ENCODE assay signal across 8 cellular contexts in the genomic region with DNA sequence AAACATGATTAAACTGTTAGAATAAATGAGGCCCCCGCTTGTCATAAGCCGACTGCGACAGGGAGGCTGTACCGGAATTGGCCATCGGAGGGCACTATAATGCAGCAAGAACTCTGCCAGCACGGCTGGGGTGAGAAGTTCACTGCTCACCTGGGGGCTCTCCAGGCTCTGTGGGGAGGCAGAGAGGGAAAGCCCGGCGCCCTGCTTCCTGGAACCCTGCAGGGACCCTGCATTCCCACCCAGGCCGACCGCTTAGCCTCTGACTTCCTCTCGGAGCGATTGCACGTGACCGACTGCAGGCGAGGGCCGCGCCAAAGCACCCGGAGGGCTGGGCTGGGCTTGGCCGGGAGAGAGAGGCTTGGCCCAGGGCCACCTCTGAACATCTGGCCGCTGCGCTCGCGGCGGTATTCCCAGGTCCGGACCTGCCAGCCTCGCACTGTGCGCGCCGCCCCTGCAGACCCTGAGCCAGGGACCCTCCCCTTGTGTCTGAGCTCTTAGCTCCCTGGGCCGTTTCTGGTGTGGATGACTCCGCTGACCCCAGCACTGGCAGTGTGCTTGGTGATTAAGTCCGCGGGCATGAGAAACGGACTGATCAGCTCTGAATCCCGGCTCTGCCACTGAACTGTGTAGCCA. TPM values are rescaled to one million over a fixed set of nuclear protein-coding genes. Genes with fewer than 3 reads are reported as not detected.
DNase-seq lines count a peak whose midpoint lies in the region; ATAC-seq and TF ChIP-seq lines count a peak whose summit lies in the region.

No MANE protein-coding gene starts in this region.

- H3K4me1 Mint-ChIP-seq in immature natural killer cell, result peaks cover 9 to 14% of the 10 kb centered on the region in 2 donors

- 8 to 15% (median 10%) methylated on average over 12 to 35 of the region's 35 CpGs for whole genome bisulfite sequencing in spleen, 5 donors

- TF ChIP-seq CTCF in VCaP (conservative IDR thresholded peaks at IDR 0.05) (peak; percentile 96), breast epithelium (IDR thresholded peaks at IDR 0.05) (peak; percentile 69 to 93 (median 86)), spleen (IDR thresholded peaks at IDR 0.05 in 8 of 11, conservative IDR thresholded peaks at IDR 0.05 in 3 of 11) (peak; percentile 86 to 95 (median 90))

- TF ChIP-seq POLR2A in breast epithelium (IDR thresholded peaks at IDR 0.05), result no peak
- no peak for TF ChIP-seq POLR2A in spleen (IDR thresholded peaks at IDR 0.05)

- H3K4me1 ChIP-seq in breast epithelium (no peaks in the 10 kb centered on the region), spleen (peaks cover 0 to 13% (median 11%) of the 10 kb centered on the region in 6 donors)

- H3K36me3 Mint-ChIP-seq in immature natural killer cell, result no peaks in the 10 kb centered on the region

- ATAC-seq in GM18867 (IDR thresholded peaks at IDR 0.05; ENCODE audit: unreplicated experiment) (peak; percentile 93), HG03103 (IDR thresholded peaks at IDR 0.05; ENCODE audit: low read depth, unreplicated experiment) (peak; percentile 98)

- no peaks in the 10 kb centered on the region for H3K9me3 ChIP-seq in breast epithelium
- H3K9me3 ChIP-seq in spleen, result no peaks in the 10 kb centered on the region

- H3K4me3 ChIP-seq in breast epithelium (peak overlapping the region; percentile 41 to 66 (median 55)), spleen (peak overlapping the region; percentile 27 to 71 (median 42))

- in situ Hi-C loops in ACHN (cut with HindIII; ENCODE audit: low pct_ligation_motif_present, low pct_unique_long_range_greater_than_20kb, low sequenced_read_pairs), result no loop called here

- H3K27ac Mint-ChIP-seq in immature natural killer cell, result peak overlapping the region in 4 of 6 donors; percentile 54 to 81 (median 64)

- H3K27me3 Mint-ChIP-seq in immature natural killer cell (ENCODE audit: low read depth in 3 of 3), result peaks cover 0 to 3% (median 0%) of the 10 kb centered on the region in 3 donors

- H3K9me3 Mint-ChIP-seq in immature natural killer cell, result no peaks in the 10 kb centered on the region

- no peaks in the 10 kb centered on the region for H3K36me3 ChIP-seq in breast epithelium
- no peaks in the 10 kb centered on the region for H3K36me3 ChIP-seq in spleen

- intact Hi-C loops in breast epithelium (cut with DNase I; ENCODE audit: low total_unique reads) (no loop called here), spleen (cut with DNase I; ENCODE audit: low total_unique reads) (no loop called here)

- DNase-seq in ACHN (peak; percentile 80), NCI-H2171 (lab: John Stamatoyannopoulos, UW) (peak; percentile 97), breast epithelium (ENCODE audit: low spot score in 2 of 2) (peak; percentile 53 to 75), immature natural killer cell (peak; percentile 71 to 79 (median 76)), spleen (peak; percentile 93)

- H3K4me3 Mint-ChIP-seq in immature natural killer cell, result peak overlapping the region; percentile 73 to 80 (median 78)

- H3K27ac ChIP-seq in VCaP (peak overlapping the region; percentile 41; the same call in 1 of the 2 replicates), breast epithelium (peak overlapping the region; percentile 18 to 45), spleen (peak overlapping the region in 7 of 8 donors; percentile 6 to 71 (median 46))

- no peaks in the 10 kb centered on the region for H3K27me3 ChIP-seq in breast epithelium
- H3K27me3 ChIP-seq in spleen (replicated peaks in 1 of 7), result no peaks in the 10 kb centered on the region

RNA-seq across cellular contexts. Expression of a gene that starts 26.2 kb away (rescaled TPM):
- total RNA-seq in breast epithelium, result not detected
- under 1 TPM in 1 of 3 donors, not detected in 2; 0.20 TPM for polyA plus RNA-seq in immature natural killer cell
- total RNA-seq in spleen, result under 1 TPM in 1 of 7 donors, not detected in 6; 0.30 TPM
- polyA plus RNA-seq in spleen, result not detected

Comparison
In these comparisons a context has a peak if more than half of its experiments do, and no peak if none do; other contexts are left out.
1. Peak in every context shown above with its lines: DNase-seq, ATAC-seq, H3K4me3 ChIP-seq and H3K27ac ChIP-seq.